ENCODE assay signal across 1 cellular context in genomic region chr1:46437723-46438122, GRCh38.
TF ChIP-seq lines count a peak whose summit lies in the region.

No MANE protein-coding gene starts in this region.

TF ChIP-seq in K562, 482 proteins besides CTCF, POLR2A, EP300 and RAD21 (continued from another document and continues in another):
- TF ChIP-seq, protein P1, sequence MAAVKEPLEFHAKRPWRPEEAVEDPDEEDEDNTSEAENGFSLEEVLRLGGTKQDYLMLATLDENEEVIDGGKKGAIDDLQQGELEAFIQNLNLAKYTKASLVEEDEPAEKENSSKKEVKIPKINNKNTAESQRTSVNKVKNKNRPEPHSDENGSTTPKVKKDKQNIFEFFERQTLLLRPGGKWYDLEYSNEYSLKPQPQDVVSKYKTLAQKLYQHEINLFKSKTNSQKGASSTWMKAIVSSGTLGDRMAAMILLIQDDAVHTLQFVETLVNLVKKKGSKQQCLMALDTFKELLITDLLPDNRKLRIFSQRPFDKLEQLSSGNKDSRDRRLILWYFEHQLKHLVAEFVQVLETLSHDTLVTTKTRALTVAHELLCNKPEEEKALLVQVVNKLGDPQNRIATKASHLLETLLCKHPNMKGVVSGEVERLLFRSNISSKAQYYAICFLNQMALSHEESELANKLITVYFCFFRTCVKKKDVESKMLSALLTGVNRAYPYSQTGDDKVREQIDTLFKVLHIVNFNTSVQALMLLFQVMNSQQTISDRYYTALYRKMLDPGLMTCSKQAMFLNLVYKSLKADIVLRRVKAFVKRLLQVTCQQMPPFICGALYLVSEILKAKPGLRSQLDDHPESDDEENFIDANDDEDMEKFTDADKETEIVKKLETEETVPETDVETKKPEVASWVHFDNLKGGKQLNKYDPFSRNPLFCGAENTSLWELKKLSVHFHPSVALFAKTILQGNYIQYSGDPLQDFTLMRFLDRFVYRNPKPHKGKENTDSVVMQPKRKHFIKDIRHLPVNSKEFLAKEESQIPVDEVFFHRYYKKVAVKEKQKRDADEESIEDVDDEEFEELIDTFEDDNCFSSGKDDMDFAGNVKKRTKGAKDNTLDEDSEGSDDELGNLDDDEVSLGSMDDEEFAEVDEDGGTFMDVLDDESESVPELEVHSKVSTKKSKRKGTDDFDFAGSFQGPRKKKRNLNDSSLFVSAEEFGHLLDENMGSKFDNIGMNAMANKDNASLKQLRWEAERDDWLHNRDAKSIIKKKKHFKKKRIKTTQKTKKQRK (IDR thresholded peaks at IDR 0.05; ENCODE audit: borderline replicate concordance, low read depth, low read length): no peak
- TF ChIP-seq EZH2 (IDR thresholded peaks at IDR 0.05; ENCODE audit: borderline replicate concordance, low read depth, low read length): no peak
- TF ChIP-seq, protein P2, sequence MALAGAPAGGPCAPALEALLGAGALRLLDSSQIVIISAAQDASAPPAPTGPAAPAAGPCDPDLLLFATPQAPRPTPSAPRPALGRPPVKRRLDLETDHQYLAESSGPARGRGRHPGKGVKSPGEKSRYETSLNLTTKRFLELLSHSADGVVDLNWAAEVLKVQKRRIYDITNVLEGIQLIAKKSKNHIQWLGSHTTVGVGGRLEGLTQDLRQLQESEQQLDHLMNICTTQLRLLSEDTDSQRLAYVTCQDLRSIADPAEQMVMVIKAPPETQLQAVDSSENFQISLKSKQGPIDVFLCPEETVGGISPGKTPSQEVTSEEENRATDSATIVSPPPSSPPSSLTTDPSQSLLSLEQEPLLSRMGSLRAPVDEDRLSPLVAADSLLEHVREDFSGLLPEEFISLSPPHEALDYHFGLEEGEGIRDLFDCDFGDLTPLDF (CRISPR knock-in tag; IDR thresholded peaks at IDR 0.05): no peak
- TF ChIP-seq, protein P3, sequence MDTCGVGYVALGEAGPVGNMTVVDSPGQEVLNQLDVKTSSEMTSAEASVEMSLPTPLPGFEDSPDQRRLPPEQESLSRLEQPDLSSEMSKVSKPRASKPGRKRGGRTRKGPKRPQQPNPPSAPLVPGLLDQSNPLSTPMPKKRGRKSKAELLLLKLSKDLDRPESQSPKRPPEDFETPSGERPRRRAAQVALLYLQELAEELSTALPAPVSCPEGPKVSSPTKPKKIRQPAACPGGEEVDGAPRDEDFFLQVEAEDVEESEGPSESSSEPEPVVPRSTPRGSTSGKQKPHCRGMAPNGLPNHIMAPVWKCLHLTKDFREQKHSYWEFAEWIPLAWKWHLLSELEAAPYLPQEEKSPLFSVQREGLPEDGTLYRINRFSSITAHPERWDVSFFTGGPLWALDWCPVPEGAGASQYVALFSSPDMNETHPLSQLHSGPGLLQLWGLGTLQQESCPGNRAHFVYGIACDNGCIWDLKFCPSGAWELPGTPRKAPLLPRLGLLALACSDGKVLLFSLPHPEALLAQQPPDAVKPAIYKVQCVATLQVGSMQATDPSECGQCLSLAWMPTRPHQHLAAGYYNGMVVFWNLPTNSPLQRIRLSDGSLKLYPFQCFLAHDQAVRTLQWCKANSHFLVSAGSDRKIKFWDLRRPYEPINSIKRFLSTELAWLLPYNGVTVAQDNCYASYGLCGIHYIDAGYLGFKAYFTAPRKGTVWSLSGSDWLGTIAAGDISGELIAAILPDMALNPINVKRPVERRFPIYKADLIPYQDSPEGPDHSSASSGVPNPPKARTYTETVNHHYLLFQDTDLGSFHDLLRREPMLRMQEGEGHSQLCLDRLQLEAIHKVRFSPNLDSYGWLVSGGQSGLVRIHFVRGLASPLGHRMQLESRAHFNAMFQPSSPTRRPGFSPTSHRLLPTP (IDR thresholded peaks at IDR 0.05; ENCODE audit: borderline replicate concordance, extremely low read depth, insufficient read length): no peak
- TF ChIP-seq ILK (tag; IDR thresholded peaks at IDR 0.05; ENCODE audit: borderline replicate concordance, low read depth): no peak
- no peak for TF ChIP-seq KAT2B (IDR thresholded peaks at IDR 0.05; ENCODE audit: low read depth, low read length)
- no peak for TF ChIP-seq ZNF764 (CRISPR knock-in tag; IDR thresholded peaks at IDR 0.05; ENCODE audit: low read depth)
- TF ChIP-seq TOE1 (IDR thresholded peaks at IDR 0.05; ENCODE audit: borderline replicate concordance): no peak; the same call in 1 of the 2 replicates
- no peak for TF ChIP-seq TOE1 (CRISPR knock-in tag; IDR thresholded peaks at IDR 0.05; ENCODE audit: borderline replicate concordance, low read depth)
- TF ChIP-seq, protein P4, sequence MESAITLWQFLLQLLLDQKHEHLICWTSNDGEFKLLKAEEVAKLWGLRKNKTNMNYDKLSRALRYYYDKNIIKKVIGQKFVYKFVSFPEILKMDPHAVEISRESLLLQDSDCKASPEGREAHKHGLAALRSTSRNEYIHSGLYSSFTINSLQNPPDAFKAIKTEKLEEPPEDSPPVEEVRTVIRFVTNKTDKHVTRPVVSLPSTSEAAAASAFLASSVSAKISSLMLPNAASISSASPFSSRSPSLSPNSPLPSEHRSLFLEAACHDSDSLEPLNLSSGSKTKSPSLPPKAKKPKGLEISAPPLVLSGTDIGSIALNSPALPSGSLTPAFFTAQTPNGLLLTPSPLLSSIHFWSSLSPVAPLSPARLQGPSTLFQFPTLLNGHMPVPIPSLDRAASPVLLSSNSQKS (CRISPR knock-in tag; IDR thresholded peaks at IDR 0.05): no peak
- TF ChIP-seq ZNF436 (CRISPR knock-in tag; IDR thresholded peaks at IDR 0.05): no peak
- TF ChIP-seq GABPA (tag; conservative IDR thresholded peaks at IDR 0.05; ENCODE audit: low read depth): no peak
- TF ChIP-seq, protein P5, sequence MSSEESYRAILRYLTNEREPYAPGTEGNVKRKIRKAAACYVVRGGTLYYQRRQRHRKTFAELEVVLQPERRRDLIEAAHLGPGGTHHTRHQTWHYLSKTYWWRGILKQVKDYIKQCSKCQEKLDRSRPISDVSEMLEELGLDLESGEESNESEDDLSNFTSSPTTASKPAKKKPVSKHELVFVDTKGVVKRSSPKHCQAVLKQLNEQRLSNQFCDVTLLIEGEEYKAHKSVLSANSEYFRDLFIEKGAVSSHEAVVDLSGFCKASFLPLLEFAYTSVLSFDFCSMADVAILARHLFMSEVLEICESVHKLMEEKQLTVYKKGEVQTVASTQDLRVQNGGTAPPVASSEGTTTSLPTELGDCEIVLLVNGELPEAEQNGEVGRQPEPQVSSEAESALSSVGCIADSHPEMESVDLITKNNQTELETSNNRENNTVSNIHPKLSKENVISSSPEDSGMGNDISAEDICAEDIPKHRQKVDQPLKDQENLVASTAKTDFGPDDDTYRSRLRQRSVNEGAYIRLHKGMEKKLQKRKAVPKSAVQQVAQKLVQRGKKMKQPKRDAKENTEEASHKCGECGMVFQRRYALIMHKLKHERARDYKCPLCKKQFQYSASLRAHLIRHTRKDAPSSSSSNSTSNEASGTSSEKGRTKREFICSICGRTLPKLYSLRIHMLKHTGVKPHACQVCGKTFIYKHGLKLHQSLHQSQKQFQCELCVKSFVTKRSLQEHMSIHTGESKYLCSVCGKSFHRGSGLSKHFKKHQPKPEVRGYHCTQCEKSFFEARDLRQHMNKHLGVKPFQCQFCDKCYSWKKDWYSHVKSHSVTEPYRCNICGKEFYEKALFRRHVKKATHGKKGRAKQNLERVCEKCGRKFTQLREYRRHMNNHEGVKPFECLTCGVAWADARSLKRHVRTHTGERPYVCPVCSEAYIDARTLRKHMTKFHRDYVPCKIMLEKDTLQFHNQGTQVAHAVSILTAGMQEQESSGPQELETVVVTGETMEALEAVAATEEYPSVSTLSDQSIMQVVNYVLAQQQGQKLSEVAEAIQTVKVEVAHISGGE (CRISPR knock-in tag; IDR thresholded peaks at IDR 0.05): no peak
- TF ChIP-seq ZNF184 (CRISPR knock-in tag; IDR thresholded peaks at IDR 0.05): no peak
- TF ChIP-seq SRSF7 (optimal IDR thresholded peaks at IDR 0.05; ENCODE audit: low read depth, low read length): no peak
- TF ChIP-seq ZFP30 (CRISPR knock-in tag; IDR thresholded peaks at IDR 0.05; ENCODE audit: borderline replicate concordance): no peak
- no peak for TF ChIP-seq ZNF212 (CRISPR knock-in tag; IDR thresholded peaks at IDR 0.05)
- peak; percentile 76; the same call in 1 of the 2 replicates for TF ChIP-seq LEF1 (IDR thresholded peaks at IDR 0.05)
- TF ChIP-seq ZNF639 (CRISPR knock-in tag; conservative IDR thresholded peaks at IDR 0.05 in 1 of 2, IDR thresholded peaks at IDR 0.05 in 1 of 2): no peak
- no peak for TF ChIP-seq HDAC3 (IDR thresholded peaks at IDR 0.05; ENCODE audit: borderline replicate concordance, partially characterized antibody)
- TF ChIP-seq, protein P6, sequence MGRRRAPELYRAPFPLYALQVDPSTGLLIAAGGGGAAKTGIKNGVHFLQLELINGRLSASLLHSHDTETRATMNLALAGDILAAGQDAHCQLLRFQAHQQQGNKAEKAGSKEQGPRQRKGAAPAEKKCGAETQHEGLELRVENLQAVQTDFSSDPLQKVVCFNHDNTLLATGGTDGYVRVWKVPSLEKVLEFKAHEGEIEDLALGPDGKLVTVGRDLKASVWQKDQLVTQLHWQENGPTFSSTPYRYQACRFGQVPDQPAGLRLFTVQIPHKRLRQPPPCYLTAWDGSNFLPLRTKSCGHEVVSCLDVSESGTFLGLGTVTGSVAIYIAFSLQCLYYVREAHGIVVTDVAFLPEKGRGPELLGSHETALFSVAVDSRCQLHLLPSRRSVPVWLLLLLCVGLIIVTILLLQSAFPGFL (CRISPR knock-in tag; IDR thresholded peaks at IDR 0.05): no peak
- 0 out of 2 replicates have a peak, but pooled peaks have one; percentile 20 for TF ChIP-seq BACH1 (tag; IDR thresholded peaks at IDR 0.05)
- TF ChIP-seq, protein P7, sequence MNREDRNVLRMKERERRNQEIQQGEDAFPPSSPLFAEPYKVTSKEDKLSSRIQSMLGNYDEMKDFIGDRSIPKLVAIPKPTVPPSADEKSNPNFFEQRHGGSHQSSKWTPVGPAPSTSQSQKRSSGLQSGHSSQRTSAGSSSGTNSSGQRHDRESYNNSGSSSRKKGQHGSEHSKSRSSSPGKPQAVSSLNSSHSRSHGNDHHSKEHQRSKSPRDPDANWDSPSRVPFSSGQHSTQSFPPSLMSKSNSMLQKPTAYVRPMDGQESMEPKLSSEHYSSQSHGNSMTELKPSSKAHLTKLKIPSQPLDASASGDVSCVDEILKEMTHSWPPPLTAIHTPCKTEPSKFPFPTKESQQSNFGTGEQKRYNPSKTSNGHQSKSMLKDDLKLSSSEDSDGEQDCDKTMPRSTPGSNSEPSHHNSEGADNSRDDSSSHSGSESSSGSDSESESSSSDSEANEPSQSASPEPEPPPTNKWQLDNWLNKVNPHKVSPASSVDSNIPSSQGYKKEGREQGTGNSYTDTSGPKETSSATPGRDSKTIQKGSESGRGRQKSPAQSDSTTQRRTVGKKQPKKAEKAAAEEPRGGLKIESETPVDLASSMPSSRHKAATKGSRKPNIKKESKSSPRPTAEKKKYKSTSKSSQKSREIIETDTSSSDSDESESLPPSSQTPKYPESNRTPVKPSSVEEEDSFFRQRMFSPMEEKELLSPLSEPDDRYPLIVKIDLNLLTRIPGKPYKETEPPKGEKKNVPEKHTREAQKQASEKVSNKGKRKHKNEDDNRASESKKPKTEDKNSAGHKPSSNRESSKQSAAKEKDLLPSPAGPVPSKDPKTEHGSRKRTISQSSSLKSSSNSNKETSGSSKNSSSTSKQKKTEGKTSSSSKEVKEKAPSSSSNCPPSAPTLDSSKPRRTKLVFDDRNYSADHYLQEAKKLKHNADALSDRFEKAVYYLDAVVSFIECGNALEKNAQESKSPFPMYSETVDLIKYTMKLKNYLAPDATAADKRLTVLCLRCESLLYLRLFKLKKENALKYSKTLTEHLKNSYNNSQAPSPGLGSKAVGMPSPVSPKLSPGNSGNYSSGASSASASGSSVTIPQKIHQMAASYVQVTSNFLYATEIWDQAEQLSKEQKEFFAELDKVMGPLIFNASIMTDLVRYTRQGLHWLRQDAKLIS (CRISPR knock-in tag; IDR thresholded peaks at IDR 0.05): no peak
- TF ChIP-seq PCBP1 (IDR thresholded peaks at IDR 0.05; ENCODE audit: low read depth, low read length, poor library complexity, severe bottlenecking): no peak
- TF ChIP-seq NRF1 (conservative IDR thresholded peaks at IDR 0.05 in 1 of 2, IDR thresholded peaks at IDR 0.05 in 1 of 2): no peak
- TF ChIP-seq TAF9B (IDR thresholded peaks at IDR 0.05; ENCODE audit: partially characterized antibody): no peak
- TF ChIP-seq ZNF75A (CRISPR knock-in tag; IDR thresholded peaks at IDR 0.05): no peak
- TF ChIP-seq ZFP91 (CRISPR knock-in tag; IDR thresholded peaks at IDR 0.05): no peak
- TF ChIP-seq KAT8 (IDR thresholded peaks at IDR 0.05; ENCODE audit: low read depth): no peak
- TF ChIP-seq MYBL2 (IDR thresholded peaks at IDR 0.05; ENCODE audit: low read depth): no peak
- TF ChIP-seq MYBL2 (CRISPR knock-in tag; IDR thresholded peaks at IDR 0.05; ENCODE audit: borderline replicate concordance): no peak
- TF ChIP-seq TRIM24 (IDR thresholded peaks at IDR 0.05): peak in 1 of 2 experiments; percentile 32; a peak in 1 of 4 replicates
- peak; percentile 30 for TF ChIP-seq NEUROD1 (IDR thresholded peaks at IDR 0.05; ENCODE audit: borderline replicate concordance, low read depth, low read length, partially characterized antibody)
- peak; percentile 62 for TF ChIP-seq RAD51 (IDR thresholded peaks at IDR 0.05; ENCODE audit: borderline replicate concordance, low read depth)
- TF ChIP-seq SMAD4 (CRISPR knock-in tag; conservative IDR thresholded peaks at IDR 0.05): peak; percentile 58; the same call in 1 of the 2 replicates
